ENCODE assay signal across 19 cellular contexts in the genomic region with DNA sequence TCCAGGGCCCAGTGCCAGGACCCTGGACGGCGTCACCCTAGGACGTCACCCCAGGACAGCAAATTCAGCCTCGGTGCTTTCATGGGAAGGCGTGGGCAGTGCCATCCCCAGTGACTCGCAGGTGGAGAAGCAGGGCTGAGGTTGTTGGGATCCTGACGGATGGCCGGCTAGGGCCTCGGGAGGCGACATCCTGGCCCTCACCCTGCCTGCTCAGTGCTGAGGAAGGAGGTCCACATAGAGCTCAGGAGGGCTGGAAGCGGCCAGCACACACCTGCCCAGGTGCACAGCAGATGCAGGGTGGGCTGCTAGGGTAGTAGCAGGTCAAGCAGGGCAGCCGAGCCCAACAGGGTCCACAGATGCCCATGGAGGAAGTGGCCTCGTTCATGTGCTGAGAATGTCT.
"Had no signal": no experiment of that assay in that cellular context is flagged by ENCODE, and none has a peak within 500 bp of the region (broad histone marks: within the 10 kb centered on the region; RNA-seq: fewer than 3 reads in every experiment).

No MANE protein-coding gene starts in this region.

- DNase-seq: effector CD4-positive, alpha-beta T cell; kidney; natural killer cell; stimulated activated CD4-positive, alpha-beta T cell treated with anti-CD3 and anti-CD28 coated beads, Interleukin-4, amount 100 ng/mL, for 4 hours; stimulated activated naive B cell treated with anti-CD40 and anti-IgM and Interleukin-4, amounts not matched to agents 10 μg/mL and 1 μg/mL and 100 μg/mL, for 72 hours; upper lobe of right lung had no signal

- H3K27ac ChIP-seq: dorsolateral prefrontal cortex, parathyroid adenoma, prostate gland, right atrium auricular region, thoracic aorta, tibial nerve, upper lobe of right lung, vagina had no signal

- H3K27me3 Mint-ChIP-seq: memory B cell; stimulated activated naive B cell treated with anti-CD40 and anti-IgM and Interleukin-4, amounts not matched to agents 10 μg/mL and 1 μg/mL and 100 μg/mL, for 72 hours; stimulated activated naive CD8-positive, alpha-beta T cell treated with anti-CD3 and anti-CD28 coated beads, Interleukin-15, Interleukin-2, amounts not matched to agents 100 ng/mL and 50 ng/mL, for 24 hours had no signal

- H3K36me3 ChIP-seq: prostate gland, right atrium auricular region, thoracic aorta, tibial nerve, upper lobe of right lung, vagina had no signal

- H3K36me3 Mint-ChIP-seq: natural killer cell had no signal

- H3K4me1 Mint-ChIP-seq: memory B cell; natural killer cell; neural crest cell; stimulated activated naive B cell treated with anti-CD40 and anti-IgM and Interleukin-4, amounts not matched to agents 10 μg/mL and 1 μg/mL and 100 μg/mL, for 72 hours had no signal

- H3K4me3 Mint-ChIP-seq: memory B cell; natural killer cell; neural crest cell; stimulated activated naive B cell treated with anti-CD40 and anti-IgM and Interleukin-4, amounts not matched to agents 10 μg/mL and 1 μg/mL and 100 μg/mL, for 72 hours; stimulated activated naive CD8-positive, alpha-beta T cell treated with anti-CD3 and anti-CD28 coated beads, Interleukin-15, Interleukin-2, amounts not matched to agents 100 ng/mL and 50 ng/mL, for 24 hours had no signal

- H3K4me1 ChIP-seq: parathyroid adenoma, prostate gland, right atrium auricular region, tibial nerve, upper lobe of right lung had no signal

- H3K9me3 Mint-ChIP-seq: natural killer cell; neural crest cell; stimulated activated naive CD8-positive, alpha-beta T cell treated with anti-CD3 and anti-CD28 coated beads, Interleukin-15, Interleukin-2, amounts not matched to agents 100 ng/mL and 50 ng/mL, for 24 hours had no signal

- H3K4me3 ChIP-seq: dorsolateral prefrontal cortex, lung, prostate gland, right atrium auricular region, thoracic aorta, tibial nerve, upper lobe of right lung, vagina had no signal

- H3K9me3 ChIP-seq: prostate gland, right atrium auricular region, thoracic aorta, upper lobe of right lung, vagina had no signal

- H3K27me3 ChIP-seq: right atrium auricular region, tibial nerve, upper lobe of right lung, vagina had no signal

- ATAC-seq: left lobe of liver; natural killer cell; sciatic nerve; stimulated activated naive B cell treated with anti-CD40 and anti-IgM and Interleukin-4, amounts not matched to agents 10 μg/mL and 1 μg/mL and 100 μg/mL, for 72 hours; upper lobe of right lung had no signal

- H3K27ac Mint-ChIP-seq: memory B cell; natural killer cell; stimulated activated naive B cell treated with anti-CD40 and anti-IgM and Interleukin-4, amounts not matched to agents 10 μg/mL and 1 μg/mL and 100 μg/mL, for 72 hours; stimulated activated naive CD8-positive, alpha-beta T cell treated with anti-CD3 and anti-CD28 coated beads, Interleukin-15, Interleukin-2, amounts not matched to agents 100 ng/mL and 50 ng/mL, for 24 hours had no signal
